1 cellular context compared by ENCODE assay signal in the genomic region with DNA sequence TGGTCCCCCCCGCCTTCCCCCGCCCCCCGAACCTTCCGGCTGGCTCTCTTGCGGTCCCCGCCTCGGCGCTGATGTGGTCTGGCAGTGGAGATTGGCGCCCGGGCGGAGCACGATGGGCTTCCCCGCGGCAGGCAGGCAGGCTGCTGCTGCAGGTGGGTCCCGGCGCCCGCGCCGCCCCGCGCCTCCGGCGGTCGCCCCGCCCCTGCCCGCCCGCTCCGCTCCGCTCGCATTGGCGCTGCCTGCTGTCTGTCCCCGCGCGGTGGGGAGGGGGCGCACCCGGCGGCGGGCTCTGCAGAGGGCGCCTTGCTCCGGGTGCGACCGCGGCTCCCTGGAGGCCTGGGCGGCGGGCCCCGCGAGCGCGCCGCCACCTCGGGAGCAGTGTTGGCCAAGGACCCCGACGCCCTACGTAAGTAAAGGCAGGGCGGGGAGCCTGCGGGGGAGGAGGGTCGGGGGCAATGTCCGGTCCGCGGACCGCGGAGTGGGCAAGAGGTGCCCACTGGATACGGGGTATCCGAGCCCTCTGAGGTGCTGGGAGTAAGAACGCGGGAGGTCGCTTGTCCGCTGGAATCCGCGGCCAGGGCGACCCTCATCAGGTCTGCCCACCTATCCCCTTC.
TF ChIP-seq lines count a peak whose summit lies in the region.

A gene with protein sequence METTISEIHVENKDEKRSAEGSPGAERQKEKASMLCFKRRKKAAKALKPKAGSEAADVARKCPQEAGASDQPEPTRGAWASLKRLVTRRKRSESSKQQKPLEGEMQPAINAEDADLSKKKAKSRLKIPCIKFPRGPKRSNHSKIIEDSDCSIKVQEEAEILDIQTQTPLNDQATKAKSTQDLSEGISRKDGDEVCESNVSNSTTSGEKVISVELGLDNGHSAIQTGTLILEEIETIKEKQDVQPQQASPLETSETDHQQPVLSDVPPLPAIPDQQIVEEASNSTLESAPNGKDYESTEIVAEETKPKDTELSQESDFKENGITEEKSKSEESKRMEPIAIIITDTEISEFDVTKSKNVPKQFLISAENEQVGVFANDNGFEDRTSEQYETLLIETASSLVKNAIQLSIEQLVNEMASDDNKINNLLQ (plus strand): TSS at position 292 of the 614 bp plus-strand sequence. CDS start 2,896 bp downstream, outside the sequence.

TF ChIP-seq in H1, 55 proteins besides CTCF, POLR2A, EP300 and RAD21:
- TF ChIP-seq CBX8 (IDR thresholded peaks at IDR 0.05; ENCODE audit: borderline replicate concordance, low read depth, low read length): no peak
- TF ChIP-seq ATF2 (IDR thresholded peaks at IDR 0.05; ENCODE audit: low read length): no peak
- 0 out of 2 replicates have a peak, but pooled peaks have one; percentile 39 for TF ChIP-seq EGR1 (IDR thresholded peaks at IDR 0.05; ENCODE audit: borderline replicate concordance, low read depth, low read length)
- no peak for TF ChIP-seq CTBP2 (IDR thresholded peaks at IDR 0.05; ENCODE audit: borderline replicate concordance, insufficient read depth, insufficient read length, low read length)
- TF ChIP-seq KDM5A (IDR thresholded peaks at IDR 0.05; ENCODE audit: low read length): no peak
- TF ChIP-seq CHD1 (IDR thresholded peaks at IDR 0.05; ENCODE audit: low read depth, low read length): no peak
- TF ChIP-seq TBP (IDR thresholded peaks at IDR 0.05; ENCODE audit: low read depth, low read length): peak; percentile 46; the same call in 1 of the 2 replicates
- TF ChIP-seq PHF8 (conservative IDR thresholded peaks at IDR 0.05; ENCODE audit: low read depth, low read length): peak; percentile 42; the same call in 1 of the 2 replicates
- TF ChIP-seq, protein P1, sequence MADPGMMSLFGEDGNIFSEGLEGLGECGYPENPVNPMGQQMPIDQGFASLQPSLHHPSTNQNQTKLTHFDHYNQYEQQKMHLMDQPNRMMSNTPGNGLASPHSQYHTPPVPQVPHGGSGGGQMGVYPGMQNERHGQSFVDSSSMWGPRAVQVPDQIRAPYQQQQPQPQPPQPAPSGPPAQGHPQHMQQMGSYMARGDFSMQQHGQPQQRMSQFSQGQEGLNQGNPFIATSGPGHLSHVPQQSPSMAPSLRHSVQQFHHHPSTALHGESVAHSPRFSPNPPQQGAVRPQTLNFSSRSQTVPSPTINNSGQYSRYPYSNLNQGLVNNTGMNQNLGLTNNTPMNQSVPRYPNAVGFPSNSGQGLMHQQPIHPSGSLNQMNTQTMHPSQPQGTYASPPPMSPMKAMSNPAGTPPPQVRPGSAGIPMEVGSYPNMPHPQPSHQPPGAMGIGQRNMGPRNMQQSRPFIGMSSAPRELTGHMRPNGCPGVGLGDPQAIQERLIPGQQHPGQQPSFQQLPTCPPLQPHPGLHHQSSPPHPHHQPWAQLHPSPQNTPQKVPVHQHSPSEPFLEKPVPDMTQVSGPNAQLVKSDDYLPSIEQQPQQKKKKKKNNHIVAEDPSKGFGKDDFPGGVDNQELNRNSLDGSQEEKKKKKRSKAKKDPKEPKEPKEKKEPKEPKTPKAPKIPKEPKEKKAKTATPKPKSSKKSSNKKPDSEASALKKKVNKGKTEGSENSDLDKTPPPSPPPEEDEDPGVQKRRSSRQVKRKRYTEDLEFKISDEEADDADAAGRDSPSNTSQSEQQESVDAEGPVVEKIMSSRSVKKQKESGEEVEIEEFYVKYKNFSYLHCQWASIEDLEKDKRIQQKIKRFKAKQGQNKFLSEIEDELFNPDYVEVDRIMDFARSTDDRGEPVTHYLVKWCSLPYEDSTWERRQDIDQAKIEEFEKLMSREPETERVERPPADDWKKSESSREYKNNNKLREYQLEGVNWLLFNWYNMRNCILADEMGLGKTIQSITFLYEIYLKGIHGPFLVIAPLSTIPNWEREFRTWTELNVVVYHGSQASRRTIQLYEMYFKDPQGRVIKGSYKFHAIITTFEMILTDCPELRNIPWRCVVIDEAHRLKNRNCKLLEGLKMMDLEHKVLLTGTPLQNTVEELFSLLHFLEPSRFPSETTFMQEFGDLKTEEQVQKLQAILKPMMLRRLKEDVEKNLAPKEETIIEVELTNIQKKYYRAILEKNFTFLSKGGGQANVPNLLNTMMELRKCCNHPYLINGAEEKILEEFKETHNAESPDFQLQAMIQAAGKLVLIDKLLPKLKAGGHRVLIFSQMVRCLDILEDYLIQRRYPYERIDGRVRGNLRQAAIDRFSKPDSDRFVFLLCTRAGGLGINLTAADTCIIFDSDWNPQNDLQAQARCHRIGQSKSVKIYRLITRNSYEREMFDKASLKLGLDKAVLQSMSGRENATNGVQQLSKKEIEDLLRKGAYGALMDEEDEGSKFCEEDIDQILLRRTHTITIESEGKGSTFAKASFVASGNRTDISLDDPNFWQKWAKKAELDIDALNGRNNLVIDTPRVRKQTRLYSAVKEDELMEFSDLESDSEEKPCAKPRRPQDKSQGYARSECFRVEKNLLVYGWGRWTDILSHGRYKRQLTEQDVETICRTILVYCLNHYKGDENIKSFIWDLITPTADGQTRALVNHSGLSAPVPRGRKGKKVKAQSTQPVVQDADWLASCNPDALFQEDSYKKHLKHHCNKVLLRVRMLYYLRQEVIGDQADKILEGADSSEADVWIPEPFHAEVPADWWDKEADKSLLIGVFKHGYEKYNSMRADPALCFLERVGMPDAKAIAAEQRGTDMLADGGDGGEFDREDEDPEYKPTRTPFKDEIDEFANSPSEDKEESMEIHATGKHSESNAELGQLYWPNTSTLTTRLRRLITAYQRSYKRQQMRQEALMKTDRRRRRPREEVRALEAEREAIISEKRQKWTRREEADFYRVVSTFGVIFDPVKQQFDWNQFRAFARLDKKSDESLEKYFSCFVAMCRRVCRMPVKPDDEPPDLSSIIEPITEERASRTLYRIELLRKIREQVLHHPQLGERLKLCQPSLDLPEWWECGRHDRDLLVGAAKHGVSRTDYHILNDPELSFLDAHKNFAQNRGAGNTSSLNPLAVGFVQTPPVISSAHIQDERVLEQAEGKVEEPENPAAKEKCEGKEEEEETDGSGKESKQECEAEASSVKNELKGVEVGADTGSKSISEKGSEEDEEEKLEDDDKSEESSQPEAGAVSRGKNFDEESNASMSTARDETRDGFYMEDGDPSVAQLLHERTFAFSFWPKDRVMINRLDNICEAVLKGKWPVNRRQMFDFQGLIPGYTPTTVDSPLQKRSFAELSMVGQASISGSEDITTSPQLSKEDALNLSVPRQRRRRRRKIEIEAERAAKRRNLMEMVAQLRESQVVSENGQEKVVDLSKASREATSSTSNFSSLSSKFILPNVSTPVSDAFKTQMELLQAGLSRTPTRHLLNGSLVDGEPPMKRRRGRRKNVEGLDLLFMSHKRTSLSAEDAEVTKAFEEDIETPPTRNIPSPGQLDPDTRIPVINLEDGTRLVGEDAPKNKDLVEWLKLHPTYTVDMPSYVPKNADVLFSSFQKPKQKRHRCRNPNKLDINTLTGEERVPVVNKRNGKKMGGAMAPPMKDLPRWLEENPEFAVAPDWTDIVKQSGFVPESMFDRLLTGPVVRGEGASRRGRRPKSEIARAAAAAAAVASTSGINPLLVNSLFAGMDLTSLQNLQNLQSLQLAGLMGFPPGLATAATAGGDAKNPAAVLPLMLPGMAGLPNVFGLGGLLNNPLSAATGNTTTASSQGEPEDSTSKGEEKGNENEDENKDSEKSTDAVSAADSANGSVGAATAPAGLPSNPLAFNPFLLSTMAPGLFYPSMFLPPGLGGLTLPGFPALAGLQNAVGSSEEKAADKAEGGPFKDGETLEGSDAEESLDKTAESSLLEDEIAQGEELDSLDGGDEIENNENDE (IDR thresholded peaks at IDR 0.05; ENCODE audit: insufficient replicate concordance, low read length): no peak
- no peak for TF ChIP-seq JUN (IDR thresholded peaks at IDR 0.05; ENCODE audit: low read depth, low read length)
- TF ChIP-seq GTF2F1 (IDR thresholded peaks at IDR 0.05; ENCODE audit: borderline replicate concordance, low read depth, low read length): no peak
- TF ChIP-seq RNF2 (IDR thresholded peaks at IDR 0.05; ENCODE audit: borderline replicate concordance, low read depth, low read length, missing control alignments, poor library complexity, severe bottlenecking): no peak
- no peak for TF ChIP-seq POLR2AphosphoS5 (IDR thresholded peaks at IDR 0.05; ENCODE audit: low read depth, low read length)
- no peak for TF ChIP-seq HDAC2 (IDR thresholded peaks at IDR 0.05; ENCODE audit: borderline replicate concordance in 1 of 2, low read depth in 2 of 2, low read length in 2 of 2)
- TF ChIP-seq, protein P2, sequence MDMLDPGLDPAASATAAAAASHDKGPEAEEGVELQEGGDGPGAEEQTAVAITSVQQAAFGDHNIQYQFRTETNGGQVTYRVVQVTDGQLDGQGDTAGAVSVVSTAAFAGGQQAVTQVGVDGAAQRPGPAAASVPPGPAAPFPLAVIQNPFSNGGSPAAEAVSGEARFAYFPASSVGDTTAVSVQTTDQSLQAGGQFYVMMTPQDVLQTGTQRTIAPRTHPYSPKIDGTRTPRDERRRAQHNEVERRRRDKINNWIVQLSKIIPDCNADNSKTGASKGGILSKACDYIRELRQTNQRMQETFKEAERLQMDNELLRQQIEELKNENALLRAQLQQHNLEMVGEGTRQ (IDR thresholded peaks at IDR 0.05; ENCODE audit: low read length): no peak
- TF ChIP-seq RFX5 (IDR thresholded peaks at IDR 0.05; ENCODE audit: borderline replicate concordance, low read depth, low read length): no peak
- no peak for TF ChIP-seq SAP30 (IDR thresholded peaks at IDR 0.05; ENCODE audit: insufficient read depth, insufficient replicate concordance, low read length)
- TF ChIP-seq TEAD4 (IDR thresholded peaks at IDR 0.05; ENCODE audit: low read depth, low read length): no peak
- no peak for TF ChIP-seq RBBP5 (IDR thresholded peaks at IDR 0.05; ENCODE audit: borderline replicate concordance, low read depth, low read length)
- no peak for TF ChIP-seq FOSL1 (IDR thresholded peaks at IDR 0.05; ENCODE audit: insufficient read depth, low read depth, low read length)
- TF ChIP-seq NANOG (IDR thresholded peaks at IDR 0.05; ENCODE audit: insufficient read depth, low read depth, low read length, poor library complexity, severe bottlenecking): no peak
- no peak for TF ChIP-seq CEBPB (IDR thresholded peaks at IDR 0.05; ENCODE audit: low read depth, low read length)
- TF ChIP-seq, protein P3, sequence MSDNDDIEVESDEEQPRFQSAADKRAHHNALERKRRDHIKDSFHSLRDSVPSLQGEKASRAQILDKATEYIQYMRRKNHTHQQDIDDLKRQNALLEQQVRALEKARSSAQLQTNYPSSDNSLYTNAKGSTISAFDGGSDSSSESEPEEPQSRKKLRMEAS (IDR thresholded peaks at IDR 0.05): peak; percentile 68
- TF ChIP-seq TCF12 (IDR thresholded peaks at IDR 0.05; ENCODE audit: low read depth, low read length): no peak
- TF ChIP-seq CHD2 (IDR thresholded peaks at IDR 0.05; ENCODE audit: low read length): 0 out of 2 replicates have a peak, but pooled peaks have one; percentile 12
- TF ChIP-seq CBX5 (IDR thresholded peaks at IDR 0.05; ENCODE audit: low read depth, low read length): no peak
- peak; percentile 51 for TF ChIP-seq E2F6 (IDR thresholded peaks at IDR 0.05)
